In genomic region chr2:18156002-18156401, GRCh38 we compare ENCODE assay signal across 19 cellular contexts.
DNase-seq lines count a peak whose midpoint lies in the region; ATAC-seq and TF ChIP-seq lines count a peak whose summit lies in the region.
"Had no signal": no experiment of that assay in that cellular context is flagged by ENCODE, and none has a peak within 500 bp of the region (broad histone marks: within the 10 kb centered on the region; RNA-seq: fewer than 3 reads in every experiment).

No MANE protein-coding gene starts in this region.

- peak overlapping the region; percentile 98 for H3K27ac ChIP-seq in SJCRH30
- H3K27ac ChIP-seq in left ventricle myocardium inferior (replicated peaks): no peak overlapping the region
- H3K27ac ChIP-seq in stomach: no peak overlapping the region
- H3K27ac ChIP-seq: 22Rv1, A549, GM23248 had no signal

- H3K27me3 ChIP-seq in SJCRH30: no peaks in the 10 kb centered on the region
- H3K27me3 ChIP-seq in left ventricle myocardium inferior (ENCODE audit: low read depth): no peaks in the 10 kb centered on the region
- H3K27me3 ChIP-seq in stomach: no peaks in the 10 kb centered on the region

- DNase-seq in A172 (ENCODE audit: low spot score): peak; percentile 63
- DNase-seq in M059J (ENCODE audit: low read depth): peak; percentile 32
- DNase-seq in SJCRH30: peak; percentile 32 to 77
- peak; percentile 19 for DNase-seq in astrocyte of the cerebellum (ENCODE audit: low read depth)
- no peak for DNase-seq in Right ventricle myocardium superior
- no peak for DNase-seq in left ventricle myocardium inferior
- DNase-seq in stomach: no peak
- DNase-seq: C1 segment of cervical spinal cord; Calu3; CD4-positive, alpha-beta memory T cell; COR-L47; DMS53; DMS79 treated with DMSO at 0.1 percent for 48 hours; GM23248; H7; HCEC 1CT had no signal

- TF ChIP-seq CTCF in astrocyte of the cerebellum (IDR thresholded peaks at IDR 0.05; ENCODE audit: low read depth, low read length, missing control alignments): no peak
- TF ChIP-seq CTCF in left ventricle myocardium inferior (IDR thresholded peaks at IDR 0.05; ENCODE audit: borderline replicate concordance): no peak
- no peak for TF ChIP-seq CTCF in stomach (IDR thresholded peaks at IDR 0.05)

- H3K36me3 ChIP-seq in SJCRH30: no peaks in the 10 kb centered on the region
- H3K36me3 ChIP-seq in left ventricle myocardium inferior: no peaks in the 10 kb centered on the region
- H3K36me3 ChIP-seq in stomach: no peaks in the 10 kb centered on the region

- TF ChIP-seq EP300 in stomach (IDR thresholded peaks at IDR 0.05): no peak

- H3K4me3 ChIP-seq in SJCRH30 (no peak overlapping the region), astrocyte of the cerebellum (ENCODE audit: low read depth, low read length) (no peak overlapping the region), left ventricle myocardium inferior (no peak overlapping the region), stomach (no peak overlapping the region)
- H3K4me3 ChIP-seq: A549, GM23248 had no signal

- no peak for TF ChIP-seq POLR2A in stomach (IDR thresholded peaks at IDR 0.05)

- in situ Hi-C loops in astrocyte of the cerebellum (cut with HindIII; ENCODE audit: low sequenced_read_pairs): loop anchor here (25.0 kb wide), 1 partner anchor 319 kb away; no protein-coding TSS in a partner anchor

- 51 to 64% (median 58%) methylated on average over 2 of the region's 2 CpGs for WGBS in stomach, 5 donors

- peaks cover 67% of the 10 kb centered on the region for H3K4me1 ChIP-seq in SJCRH30
- H3K4me1 ChIP-seq in left ventricle myocardium inferior: peaks cover 10% of the 10 kb centered on the region
- peaks cover 0 to 7% (median 0%) of the 10 kb centered on the region in 4 donors for H3K4me1 ChIP-seq in stomach
- H3K4me1 ChIP-seq: A549 had no signal

- H3K9me3 ChIP-seq in SJCRH30 (replicated peaks) (no peaks in the 10 kb centered on the region), left ventricle myocardium inferior (replicated peaks) (no peaks in the 10 kb centered on the region), stomach (no peaks in the 10 kb centered on the region)
- H3K9me3 ChIP-seq: A549 had no signal

- intact Hi-C loops in Right ventricle myocardium superior (cut with DNase I) (no loop called here), left ventricle myocardium inferior (cut with micrococcal nuclease) (no loop called here), stomach (cut with DNase I; ENCODE audit: low total_unique reads) (loop anchor here (10.0 kb wide), 1 partner anchor 301 kb away; no protein-coding TSS in a partner anchor)

- ATAC-seq in Right ventricle myocardium superior (ENCODE audit: poor library complexity): no peak
- ATAC-seq in HG03521 (IDR thresholded peaks at IDR 0.05; ENCODE audit: unreplicated experiment): no peak
- ATAC-seq: A549 had no signal

Comparison
In these comparisons a context has a peak if more than half of its experiments do, and no peak if none do; other contexts are left out.
1. DNase-seq: peak in A172 (single experiment), M059J (single experiment), SJCRH30 (2 of 2) and astrocyte of the cerebellum (single experiment); none in Right ventricle myocardium superior (single experiment), left ventricle myocardium inferior (single experiment) and stomach (single experiment).